Comparison of ENCODE assay signal across 10 cellular contexts in genomic region chr4:26821677-26822503, GRCh38. TPM values are rescaled to one million over a fixed set of nuclear protein-coding genes. Genes with fewer than 3 reads are reported as not detected.
DNase-seq lines count a peak whose midpoint lies in the region; ATAC-seq, FAIRE-seq and TF ChIP-seq lines count a peak whose summit lies in the region.
"Had no signal": no experiment of that assay in that cellular context is flagged by ENCODE, and none has a peak within 500 bp of the region (broad histone marks: within the 10 kb centered on the region; RNA-seq: fewer than 3 reads in every experiment).

No MANE protein-coding gene starts in this region.

- no peak for TF ChIP-seq POLR2A in transverse colon (IDR thresholded peaks at IDR 0.05)
- no peak for TF ChIP-seq POLR2A in vagina (IDR thresholded peaks at IDR 0.05)

- TF ChIP-seq EP300 in transverse colon (IDR thresholded peaks at IDR 0.05; ENCODE audit: low read depth) = no peak

- 69% methylated on average over 6 to 11 of the region's 11 CpGs for WGBS in transverse colon (ENCODE audit: low coverage in 1 of 2), 2 donors

- FAIRE-seq in islet of Langerhans (lab: Jason Lieb, UNC) = peak; percentile 62

- POLR2A ChIA-PET in PC-3 (lab: Charles Lee; ENCODE audit: unreplicated experiment) = no interaction called here

- no peaks in the 10 kb centered on the region for H3K27me3 ChIP-seq in PC-3 (ENCODE audit: low read length)
- no peaks in the 10 kb centered on the region for H3K27me3 ChIP-seq in transverse colon
- no peaks in the 10 kb centered on the region for H3K27me3 ChIP-seq in vagina
- H3K27me3 ChIP-seq: body of pancreas had no signal

- intact Hi-C loops in PC-3 (cut with micrococcal nuclease) (no loop called here), transverse colon (cut with DNase I; ENCODE audit: low total_unique reads) (no loop called here), vagina (cut with DNase I) (no loop called here)

- H3F3A ChIP-seq in PC-3 (ENCODE audit: low read length, unreplicated experiment) = no peaks in the 10 kb centered on the region

- no peak overlapping the region for H2AFZ ChIP-seq in PC-3 (ENCODE audit: low read length)

- in situ Hi-C loops in transverse colon (cut with MboI; ENCODE audit: low pct_ligation_motif_present in 1 of 4, low pct_unique_long_range_greater_than_20kb in 1 of 4, low sequenced_read_pairs in 3 of 4) = no loop called here

- H3K27ac ChIP-seq in PC-3 (ENCODE audit: low read length) (no peak overlapping the region), transverse colon (peak overlapping the region in 3 of 4 donors; percentile 19 to 45 (median 28)), vagina (no peak overlapping the region)
- H3K27ac ChIP-seq: body of pancreas, SK-N-MC had no signal

- no peak for TF ChIP-seq CTCF in PC-3 (conservative IDR thresholded peaks at IDR 0.05; ENCODE audit: low read depth, low read length)
- no peak for TF ChIP-seq CTCF in transverse colon (IDR thresholded peaks at IDR 0.05)
- TF ChIP-seq CTCF in vagina (IDR thresholded peaks at IDR 0.05) = no peak

- H3K4me3 ChIP-seq in PC-3 (ENCODE audit: low read length) = no peak overlapping the region
- no peak overlapping the region for H3K4me3 ChIP-seq in transverse colon
- H3K4me3 ChIP-seq in vagina = no peak overlapping the region
- H3K4me3 ChIP-seq: body of pancreas, SK-N-MC had no signal

- no peaks in the 10 kb centered on the region for H3K79me2 ChIP-seq in PC-3 (ENCODE audit: low read length)

- no peak overlapping the region for H3K4me2 ChIP-seq in PC-3 (ENCODE audit: low read length)

- no peaks in the 10 kb centered on the region for H3K9me3 ChIP-seq in PC-3 (ENCODE audit: low read length)
- H3K9me3 ChIP-seq in transverse colon = no peaks in the 10 kb centered on the region
- H3K9me3 ChIP-seq in vagina = no peaks in the 10 kb centered on the region
- H3K9me3 ChIP-seq: body of pancreas had no signal

- H3K9me2 ChIP-seq in PC-3 (replicated peaks; ENCODE audit: low read length) = no peaks in the 10 kb centered on the region

- H4K20me1 ChIP-seq in PC-3 (ENCODE audit: low read length) = no peaks in the 10 kb centered on the region

- DNase-seq in NCI-H510A treated with DMSO at 0.1 percent for 48 hours (lab: John Stamatoyannopoulos, UW) (peak; percentile 4), NCI-H510A (lab: John Stamatoyannopoulos, UW) (no peak), PC-3 (peak; percentile 7), transverse colon (no peak), vagina (ENCODE audit: extremely low spot score in 2 of 2) (no peak), DMS114 treated with DMSO at 0.1 percent for 48 hours (lab: John Stamatoyannopoulos, UW; ENCODE audit: unreplicated experiment) (no peak), DMS 273 (lab: John Stamatoyannopoulos, UW; ENCODE audit: unreplicated experiment) (no peak)
- DNase-seq: body of pancreas had no signal

- CTCF ChIA-PET in PC-3 (lab: Charles Lee) = no interaction called here

- no peak for ATAC-seq in PC-3
- ATAC-seq: body of pancreas had no signal

- no peak overlapping the region for H3K9ac ChIP-seq in PC-3 (ENCODE audit: low read length)

- H3K36me3 ChIP-seq in PC-3 (ENCODE audit: low read depth, low read length) (no peaks in the 10 kb centered on the region), transverse colon (no peaks in the 10 kb centered on the region), vagina (no peaks in the 10 kb centered on the region)

- BruUV-seq in PC-3 (replicated peaks; lab: Mats Ljungman, UMichigan) = no TSS peak

- H3K4me1 ChIP-seq in PC-3 (ENCODE audit: insufficient read depth, low read length) = no peaks in the 10 kb centered on the region
- peaks cover 0 to 18% (median 3%) of the 10 kb centered on the region in 4 donors for H3K4me1 ChIP-seq in transverse colon
- no peaks in the 10 kb centered on the region for H3K4me1 ChIP-seq in vagina

RNA-seq across cellular contexts. Expression of gene STIM2, which starts 38.8 kb away (rescaled TPM):
- 15.5 and 16.9 TPM in 2 replicates for total RNA-seq in PC-3 (2014; rRNA removed)
- total RNA-seq in transverse colon = 10 to 100 TPM; 17.2 to 71.4 (median 20.7) TPM
- total RNA-seq in vagina = 39.5 TPM

Comparison
In these comparisons a context has a peak if more than half of its experiments do, and no peak if none do; other contexts are left out.
1. DNase-seq: peak in NCI-H510A treated with DMSO at 0.1 percent for 48 hours (single experiment) and PC-3 (single experiment); none in NCI-H510A (single experiment), transverse colon (single experiment), vagina (0 of 2), DMS114 treated with DMSO at 0.1 percent for 48 hours (single experiment) and DMS 273 (single experiment).
2. H3K27ac ChIP-seq: peak in transverse colon (3 of 4); none in PC-3 (single experiment) and vagina (single experiment).